ENCODE assay signal across 8 cellular contexts in genomic region chr3:87082806-87083440, GRCh38.
A peak's percentile ranks its signal among the peaks of the same experiment; 100 is the strongest.
DNase-seq lines count a peak whose midpoint lies in the region; ATAC-seq and TF ChIP-seq lines count a peak whose summit lies in the region.

No MANE protein-coding gene starts in this region.

- H3K4me3 Mint-ChIP-seq in naive thymus-derived CD8-positive, alpha-beta T cell, result no peak overlapping the region

- H3K4me3 ChIP-seq in AG10803 (ENCODE audit: low read length) (no peak overlapping the region), coronary artery (no peak overlapping the region)

- H3K27ac ChIP-seq in coronary artery, result no peak overlapping the region

- ATAC-seq in GM18861 (IDR thresholded peaks at IDR 0.05; ENCODE audit: unreplicated experiment), result peak; percentile 68
- peak; percentile 75 for ATAC-seq in HG03378 (IDR thresholded peaks at IDR 0.05; ENCODE audit: unreplicated experiment)
- no peak for ATAC-seq in GM19397 (IDR thresholded peaks at IDR 0.05; ENCODE audit: unreplicated experiment)
- ATAC-seq in naive thymus-derived CD8-positive, alpha-beta T cell, result no peak

- H3K4me1 Mint-ChIP-seq in naive thymus-derived CD8-positive, alpha-beta T cell, result no peaks in the 10 kb centered on the region

- POLR2A ChIA-PET in naive thymus-derived CD8-positive, alpha-beta T cell (lab: Charles Lee), result no interaction called here

- H3K27ac Mint-ChIP-seq in naive thymus-derived CD8-positive, alpha-beta T cell, result no peak overlapping the region

- no peaks in the 10 kb centered on the region for H3K9me3 Mint-ChIP-seq in naive thymus-derived CD8-positive, alpha-beta T cell

- no peaks in the 10 kb centered on the region for H3K36me3 Mint-ChIP-seq in naive thymus-derived CD8-positive, alpha-beta T cell

- DNase-seq in AG10803 (ENCODE audit: low read depth) (peak; percentile 73), NCI-H774 (lab: John Stamatoyannopoulos, UW) (peak; percentile 10), coronary artery (ENCODE audit: low spot score) (no peak), lung microvascular endothelial cell (ENCODE audit: low read depth in 2 of 2) (peak; percentile 36 to 55)
- DNase-seq in naive thymus-derived CD8-positive, alpha-beta T cell, result no peak

- peaks cover 0 to 8% (median 0%) of the 10 kb centered on the region in 5 donors for H3K27me3 Mint-ChIP-seq in naive thymus-derived CD8-positive, alpha-beta T cell

- TF ChIP-seq CTCF in AG10803 (conservative IDR thresholded peaks at IDR 0.05; ENCODE audit: low read length), result peak; percentile 83
- TF ChIP-seq CTCF in coronary artery (IDR thresholded peaks at IDR 0.05), result peak; percentile 46

Comparison
In these comparisons a context has a peak if more than half of its experiments do, and no peak if none do; other contexts are left out.
1. DNase-seq: peak in AG10803 (single experiment), NCI-H774 (single experiment) and lung microvascular endothelial cell (2 of 2); none in coronary artery (single experiment) and naive thymus-derived CD8-positive, alpha-beta T cell (0 of 10).
2. ATAC-seq: peak in GM18861 (single experiment) and HG03378 (single experiment); none in GM19397 (single experiment) and naive thymus-derived CD8-positive, alpha-beta T cell (0 of 2).